Comparison of ENCODE assay signal across 20 cellular contexts in the genomic region with DNA sequence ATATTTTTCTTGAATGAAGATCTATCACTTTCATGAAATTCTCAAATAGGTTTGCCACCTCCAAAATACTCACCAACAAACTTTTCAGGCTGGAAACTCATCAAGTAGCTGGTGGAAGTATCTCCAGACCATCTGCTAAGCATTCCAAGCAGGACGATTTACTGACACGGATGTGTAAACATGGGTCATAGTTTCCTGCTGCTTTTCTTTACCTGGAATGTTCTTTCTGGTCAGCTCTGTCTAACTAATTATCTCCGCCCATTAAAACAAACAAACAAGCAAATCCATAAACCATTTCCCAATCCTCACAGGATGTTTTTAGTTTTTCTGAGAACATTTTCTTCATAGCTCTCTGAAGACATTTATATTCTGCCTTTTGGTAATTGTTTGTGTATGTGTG.
"Had no signal": no experiment of that assay in that cellular context is flagged by ENCODE, and none has a peak within 500 bp of the region (broad histone marks: within the 10 kb centered on the region; RNA-seq: fewer than 3 reads in every experiment).

No MANE protein-coding gene starts in this region.

- H3K27me3 ChIP-seq: gastroesophageal sphincter, neural progenitor cell, ovary, spleen, upper lobe of left lung had no signal

- H3K36me3 ChIP-seq: gastroesophageal sphincter, lower lobe of right lung, neural progenitor cell, ovary, spleen, upper lobe of left lung had no signal

- H3K27me3 Mint-ChIP-seq: activated T-helper 17 cell treated with anti-CD3 and anti-CD28 coated beads, Interleukin-2, amount 50 U/mL, for 72 hours; stimulated activated naive CD8-positive, alpha-beta T cell treated with anti-CD3 and anti-CD28 coated beads, Interleukin-15, Interleukin-2, amounts not matched to agents 100 ng/mL and 50 ng/mL, for 24 hours; T-cell had no signal

- H3K4me2 ChIP-seq: neural progenitor cell had no signal

- H3K4me3 Mint-ChIP-seq: activated T-helper 17 cell treated with anti-CD3 and anti-CD28 coated beads, Interleukin-2, amount 50 U/mL, for 72 hours; neural progenitor cell; stimulated activated naive CD8-positive, alpha-beta T cell treated with anti-CD3 and anti-CD28 coated beads, Interleukin-15, Interleukin-2, amounts not matched to agents 100 ng/mL and 50 ng/mL, for 24 hours; T-cell had no signal

- H3K9me3 ChIP-seq: gastroesophageal sphincter, lower lobe of right lung, ovary, spleen, upper lobe of left lung had no signal

- H3K9ac ChIP-seq: neural progenitor cell had no signal

- DNase-seq: activated CD4-positive, alpha-beta T cell treated with anti-CD3 and anti-CD28 coated beads for 1 hour; activated CD4-positive, alpha-beta T cell treated with anti-CD3 and anti-CD28 coated beads, Interleukin-2, amount 50 U/mL, for 4 hours; activated naive CD4-positive, alpha-beta T cell treated with Interleukin-2 at 50 U/mL for 16 hours; caudate nucleus; effector CD4-positive, alpha-beta T cell; left cardiac atrium; lower lobe of right lung; midbrain; ovary; spleen; T-cell; T1000; upper lobe of left lung had no signal

- ATAC-seq: activated T-helper 17 cell treated with anti-CD3 and anti-CD28 coated beads, Interleukin-2, amount 50 U/mL, for 72 hours; gastroesophageal sphincter; left cardiac atrium; lower lobe of right lung; sciatic nerve; T-cell had no signal

- H3K4me1 Mint-ChIP-seq: activated T-helper 17 cell treated with anti-CD3 and anti-CD28 coated beads, Interleukin-2, amount 50 U/mL, for 72 hours; neural progenitor cell; T-cell had no signal

- H3K9me3 Mint-ChIP-seq: neural progenitor cell had no signal

- H3K27ac ChIP-seq: coronary artery, gastroesophageal sphincter, lower lobe of right lung, neural progenitor cell, ovary, spleen, upper lobe of left lung, VCaP had no signal

- H3K4me3 ChIP-seq: coronary artery, gastroesophageal sphincter, lower lobe of right lung, neural progenitor cell, ovary, spleen, upper lobe of left lung had no signal

- H3K27ac Mint-ChIP-seq: activated T-helper 17 cell treated with anti-CD3 and anti-CD28 coated beads, Interleukin-2, amount 50 U/mL, for 72 hours; neural progenitor cell; stimulated activated naive CD8-positive, alpha-beta T cell treated with anti-CD3 and anti-CD28 coated beads, Interleukin-15, Interleukin-2, amounts not matched to agents 100 ng/mL and 50 ng/mL, for 24 hours; T-cell had no signal

- H3K4me1 ChIP-seq: gastroesophageal sphincter, lower lobe of right lung, neural progenitor cell, spleen, upper lobe of left lung had no signal

- H2AFZ ChIP-seq: neural progenitor cell had no signal

- H3K36me3 Mint-ChIP-seq: neural progenitor cell, T-cell had no signal
